Comparison of ENCODE assay signal across 10 cellular contexts in genomic region chr1:165408518-165408917, GRCh38. TPM values are rescaled to one million over a fixed set of nuclear protein-coding genes. Genes with fewer than 3 reads are reported as not detected.
DNase-seq lines count a peak whose midpoint lies in the region; ATAC-seq and TF ChIP-seq lines count a peak whose summit lies in the region.
"Had no signal": no experiment of that assay in that cellular context is flagged by ENCODE, and none has a peak within 500 bp of the region (broad histone marks: within the 10 kb centered on the region; RNA-seq: fewer than 3 reads in every experiment).

No MANE protein-coding gene starts in this region.

- H3K79me2 ChIP-seq in OCI-LY3 (ENCODE audit: low read length) = no peaks in the 10 kb centered on the region

- 40 to 49% (median 44%) methylated on average over 6 of the region's 6 CpGs for WGBS in stomach, 5 donors

- no peaks in the 10 kb centered on the region for H3K9me3 ChIP-seq in OCI-LY3 (ENCODE audit: insufficient read depth, low read length)
- H3K9me3 ChIP-seq in stomach = no peaks in the 10 kb centered on the region

- ATAC-seq in HG03442 (IDR thresholded peaks at IDR 0.05; ENCODE audit: unreplicated experiment) (peak; percentile 50), foreskin keratinocyte (peak; percentile 70), GM19328 (IDR thresholded peaks at IDR 0.05; ENCODE audit: unreplicated experiment) (no peak)

- no peak overlapping the region for H3K4me2 ChIP-seq in OCI-LY3 (ENCODE audit: low read length)

- no peak overlapping the region for H3K9ac ChIP-seq in OCI-LY3 (ENCODE audit: low read length)

- no peak overlapping the region for H3K4me3 ChIP-seq in OCI-LY3 (ENCODE audit: low read length)
- no peak overlapping the region for H3K4me3 ChIP-seq in stomach

- H3K27ac ChIP-seq in OCI-LY3 (ENCODE audit: low read length) = no peak overlapping the region
- no peak overlapping the region for H3K27ac ChIP-seq in foreskin keratinocyte
- no peak overlapping the region for H3K27ac ChIP-seq in stomach

- peak; percentile 54 for TF ChIP-seq CTCF in OCI-LY3 (IDR thresholded peaks at IDR 0.05; ENCODE audit: low read depth, low read length)
- TF ChIP-seq CTCF in foreskin keratinocyte (conservative IDR thresholded peaks at IDR 0.05) = peak; percentile 69
- TF ChIP-seq CTCF in stomach (IDR thresholded peaks at IDR 0.05) = peak in 4 of 7 experiments; percentile 21 to 51 (median 34)

- TF ChIP-seq EP300 in stomach (IDR thresholded peaks at IDR 0.05) = no peak

- TF ChIP-seq POLR2A in stomach (IDR thresholded peaks at IDR 0.05) = no peak

- H3K27me3 ChIP-seq in OCI-LY3 (ENCODE audit: low read depth, low read length) (peaks cover 88% of the 10 kb centered on the region), foreskin keratinocyte (peaks cover 18% of the 10 kb centered on the region), stomach (peaks cover 0 to 20% (median 0%) of the 10 kb centered on the region in 3 donors)

- H4K20me1 ChIP-seq in OCI-LY3 (ENCODE audit: insufficient read depth, low read length) = 0 out of 2 replicates have a peak, but pooled peaks cover 2% of the 10 kb centered on the region

- H3K36me3 ChIP-seq in OCI-LY3 (replicated peaks; ENCODE audit: low read depth, low read length) = no peaks in the 10 kb centered on the region
- H3K36me3 ChIP-seq in stomach = no peaks in the 10 kb centered on the region

- H3K4me1 ChIP-seq in OCI-LY3 (ENCODE audit: low read length) (no peaks in the 10 kb centered on the region), foreskin keratinocyte (no peaks in the 10 kb centered on the region), stomach (no peaks in the 10 kb centered on the region)

- no peak overlapping the region for H2AFZ ChIP-seq in OCI-LY3 (ENCODE audit: low read depth, low read length)

- DNase-seq in DMS153 (lab: John Stamatoyannopoulos, UW) (peak; percentile 53), foreskin keratinocyte (peak in 1 of 2 donors; percentile 30), stomach (peak; percentile 32), nucleus accumbens (lab: John Stamatoyannopoulos, UW) (no peak)
- DNase-seq in stimulated activated CD4-positive, alpha-beta T cell treated with anti-CD3 and anti-CD28 coated beads, Interleukin-4, amount 100 ng/mL, for 24 hours = no peak

- intact Hi-C loops in stomach (cut with DNase I; ENCODE audit: low total_unique reads) = loop anchor here (5.0 kb wide), 1 partner anchor 184 kb away; no protein-coding TSS in a partner anchor

RNA-seq across cellular contexts. Expression of gene RXRG, which starts 36.4 kb away (rescaled TPM):
- total RNA-seq in foreskin keratinocyte (not detected in 2 replicates), stomach (1 to 10 TPM in 1 of 5 donors, under 1 TPM in 1, not detected in 3; 0.43 to 1.8 TPM)
- polyA plus RNA-seq in foreskin keratinocyte (not detected in 2 replicates), stomach (1 to 10 TPM in 2 of 3 donors, under 1 TPM in 1; 0.50 to 2.9 (median 1.4) TPM)
- polyA plus RNA-seq: IgD-negative memory B cell had no signal

RNA-seq across cellular contexts. Expression of gene LMX1A, which starts 52.0 kb away (rescaled TPM):
- total RNA-seq in foreskin keratinocyte (not detected in 2 replicates), stomach (not detected)
- polyA plus RNA-seq in foreskin keratinocyte (not detected in 2 replicates), stomach (not detected)
- total RNA-seq: temporal lobe had no signal
- polyA plus RNA-seq: IgD-negative memory B cell had no signal

Comparison
In these comparisons a context has a peak if more than half of its experiments do, and no peak if none do; other contexts are left out.
1. DNase-seq: peak in DMS153 (single experiment) and stomach (single experiment); none in nucleus accumbens (0 of 56) and stimulated activated CD4-positive, alpha-beta T cell treated with anti-CD3 and anti-CD28 coated beads, Interleukin-4, amount 100 ng/mL, for 24 hours (single experiment).
2. Peak in every context shown above with its lines, with median percentiles within 50 percentile points of each other: CTCF ChIP-seq.